In the genomic region with DNA sequence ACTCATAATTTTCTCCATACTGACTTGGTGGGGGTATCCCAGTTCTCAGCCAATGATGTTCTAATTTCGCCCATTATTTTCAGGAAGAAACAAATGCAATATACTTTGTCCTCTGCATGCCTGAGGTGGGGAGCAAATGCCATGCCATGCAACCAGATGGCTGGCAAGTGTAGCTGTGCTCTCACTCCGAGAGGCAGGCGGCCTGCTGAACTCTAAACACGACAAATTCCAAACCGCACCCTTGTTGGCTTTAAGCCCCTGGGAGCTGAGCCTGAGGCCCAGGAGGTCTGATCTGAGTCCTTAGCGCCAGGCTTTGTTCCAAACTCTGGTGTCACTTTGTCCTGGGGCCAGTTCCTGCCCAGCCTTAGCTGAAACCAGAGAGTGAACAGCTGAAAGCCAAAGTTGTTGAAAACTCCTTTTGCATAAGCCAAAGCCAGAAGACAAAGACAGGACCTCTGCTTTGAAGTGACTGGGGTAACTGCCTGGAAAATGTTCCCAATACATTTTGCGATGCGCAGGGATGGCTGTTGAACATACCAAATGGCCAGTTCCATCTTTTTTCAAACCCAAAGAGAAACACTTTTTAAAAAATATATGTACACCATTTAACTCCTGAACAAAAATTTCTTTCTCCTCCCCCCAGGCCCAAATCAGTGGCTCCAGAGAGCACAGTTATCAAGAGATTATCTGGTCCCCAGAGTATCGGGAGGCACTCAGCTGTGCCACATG, we compare ENCODE assay signal across 12 cellular contexts. TPM values are rescaled to one million over a fixed set of nuclear protein-coding genes. Genes with fewer than 3 reads are reported as not detected.
DNase-seq lines count a peak whose midpoint lies in the region; ATAC-seq and TF ChIP-seq lines count a peak whose summit lies in the region.
"Had no signal": no experiment of that assay in that cellular context is flagged by ENCODE, and none has a peak within 500 bp of the region (broad histone marks: within the 10 kb centered on the region; RNA-seq: fewer than 3 reads in every experiment).

No MANE protein-coding gene starts in this region.

- intact Hi-C loops in transverse colon (cut with DNase I; ENCODE audit: low total_unique reads): loop anchor here (10.0 kb wide), 1 partner anchor 232 kb away; no protein-coding TSS in a partner anchor

- 61 to 90% methylated on average over 2 to 9 of the region's 9 CpGs for WGBS in transverse colon (ENCODE audit: low coverage in 1 of 2), 2 donors

- no peaks in the 10 kb centered on the region for H3K27me3 ChIP-seq in transverse colon
- H3K27me3 ChIP-seq: spleen had no signal

- H3K36me3 ChIP-seq in transverse colon: no peaks in the 10 kb centered on the region

- TF ChIP-seq POLR2A in transverse colon (IDR thresholded peaks at IDR 0.05): no peak

- ATAC-seq in left lobe of liver: peak; percentile 76
- ATAC-seq in GM21390 (IDR thresholded peaks at IDR 0.05; ENCODE audit: unreplicated experiment): no peak
- ATAC-seq: Panc1 had no signal

- no peak overlapping the region for H3K4me3 ChIP-seq in transverse colon
- H3K4me3 ChIP-seq: spleen had no signal

- in situ Hi-C loops in transverse colon (cut with MboI; ENCODE audit: low pct_ligation_motif_present in 1 of 4, low pct_unique_long_range_greater_than_20kb in 1 of 4, low sequenced_read_pairs in 3 of 4): loop anchor here in 2 of 4 donors (25.0 kb wide), 1 partner anchor 425 kb away; no protein-coding TSS in a partner anchor

- DNase-seq in DMS153 (lab: John Stamatoyannopoulos, UW): peak; percentile 9
- DNase-seq in DMS153 treated with DMSO at 0.1 percent for 48 hours (lab: John Stamatoyannopoulos, UW; ENCODE audit: unreplicated experiment): no peak
- peak; percentile 79 for DNase-seq in cerebellar cortex (ENCODE audit: low spot score)
- DNase-seq in left lobe of liver (ENCODE audit: low spot score): peak; percentile 98
- DNase-seq in transverse colon: peak; percentile 35
- DNase-seq in stimulated activated naive CD4-positive, alpha-beta T cell (lab: John Stamatoyannopoulos, UW): no peak
- no peak for DNase-seq in activated gamma-delta T cell treated with Interleukin-2 at 50 U/mL for 16 hours
- DNase-seq: activated T-cell treated with anti-CD3 and anti-CD28 coated beads for 4 hours, foreskin melanocyte, spleen had no signal

- H3K27ac ChIP-seq in transverse colon: peak overlapping the region in 3 of 4 donors; percentile 16 to 36 (median 22)
- H3K27ac ChIP-seq: spleen had no signal

- H3K9me3 ChIP-seq in transverse colon: no peaks in the 10 kb centered on the region
- H3K9me3 ChIP-seq: spleen had no signal

- TF ChIP-seq CTCF in transverse colon (IDR thresholded peaks at IDR 0.05): no peak

- TF ChIP-seq EP300 in transverse colon (IDR thresholded peaks at IDR 0.05; ENCODE audit: low read depth): no peak

- peaks cover 8 to 42% (median 34%) of the 10 kb centered on the region in 4 donors for H3K4me1 ChIP-seq in transverse colon

RNA-seq across cellular contexts. Expression of a gene that starts 46.2 kb away (rescaled TPM):
- total RNA-seq in left lobe of liver (10.3 TPM), transverse colon (10 to 100 TPM in 2 of 4 donors, 1 to 10 TPM in 2; 4.5 to 19.5 (median 9.4) TPM)

RNA-seq across cellular contexts. Expression of a gene that starts 46.5 kb away (rescaled TPM):
- total RNA-seq in left lobe of liver (22.8 TPM), transverse colon (10 to 100 TPM; 16.5 to 35.9 (median 21.0) TPM)

Comparison
In these comparisons a context has a peak if more than half of its experiments do, and no peak if none do; other contexts are left out.
1. DNase-seq: peak in DMS153 (single experiment), cerebellar cortex (single experiment), left lobe of liver (single experiment) and transverse colon (single experiment); none in DMS153 treated with DMSO at 0.1 percent for 48 hours (single experiment), stimulated activated naive CD4-positive, alpha-beta T cell (0 of 6) and activated gamma-delta T cell treated with Interleukin-2 at 50 U/mL for 16 hours (single experiment).